9 cellular contexts compared by ENCODE assay signal in the genomic region with DNA sequence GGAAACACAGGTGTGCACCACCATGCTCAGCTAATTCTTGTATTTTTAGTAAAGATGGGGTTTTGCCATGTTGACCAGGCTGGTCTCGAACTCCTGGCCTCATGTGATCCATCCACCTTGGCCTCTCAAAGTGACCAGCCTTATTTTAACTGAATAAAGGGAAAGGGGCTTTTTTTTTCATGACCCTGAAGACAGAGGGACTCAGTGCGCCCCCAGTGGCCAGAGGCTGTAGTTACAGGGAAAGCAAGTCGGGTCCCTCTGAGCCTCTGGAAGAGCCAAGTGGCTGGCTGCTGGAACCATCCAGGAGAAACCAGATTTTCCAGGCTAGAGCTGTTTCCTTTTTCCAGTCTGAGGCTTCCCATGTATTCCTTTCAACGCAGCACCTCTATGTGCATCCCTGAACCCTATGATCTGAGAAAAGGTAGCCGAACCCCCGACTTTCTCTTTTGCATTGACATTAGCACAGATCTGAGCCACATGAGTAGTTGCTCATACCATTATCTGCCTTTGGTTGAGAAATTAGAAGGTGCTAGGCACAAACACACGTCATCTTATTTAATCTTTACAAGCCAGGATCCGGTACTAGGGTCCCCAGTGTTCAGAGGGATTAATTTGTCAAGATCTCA.
DNase-seq lines count a peak whose midpoint lies in the region; ATAC-seq and TF ChIP-seq lines count a peak whose summit lies in the region.
"Had no signal": no experiment of that assay in that cellular context is flagged by ENCODE, and none has a peak within 500 bp of the region (broad histone marks: within the 10 kb centered on the region; RNA-seq: fewer than 3 reads in every experiment).

No MANE protein-coding gene starts in this region.

- TF ChIP-seq CTCF in GM06990 (IDR thresholded peaks at IDR 0.05; ENCODE audit: insufficient read depth, low read length, poor library complexity, severe bottlenecking) (peak; percentile 88), LNCAP (IDR thresholded peaks at IDR 0.05) (peak; percentile 97), fibroblast of lung (conservative IDR thresholded peaks at IDR 0.05 in 1 of 2, IDR thresholded peaks at IDR 0.05 in 1 of 2; ENCODE audit: low read depth in 1 of 2, low read length in 2 of 2) (peak; percentile 74 to 87), neutrophil (IDR thresholded peaks at IDR 0.05) (peak; percentile 67)

- no peak overlapping the region for H3K9ac ChIP-seq in fibroblast of lung (ENCODE audit: insufficient read depth, low read length)

- no peak overlapping the region for H2AFZ ChIP-seq in fibroblast of lung (ENCODE audit: low read length)

- no peak overlapping the region for H3K4me2 ChIP-seq in fibroblast of lung (ENCODE audit: extremely low read depth, insufficient read depth, low read length)

- H4K20me1 ChIP-seq in fibroblast of lung (ENCODE audit: control insufficient read depth, extremely low read depth, insufficient read depth, low read length), result no peaks in the 10 kb centered on the region

- no peaks in the 10 kb centered on the region for H3K79me2 ChIP-seq in fibroblast of lung (ENCODE audit: control insufficient read depth, insufficient read depth, low read length)

- DNase-seq in GM06990 (ENCODE audit: extremely low read depth, insufficient read length), result no peak
- DNase-seq in activated CD4-positive, alpha-beta T cell treated with anti-CD3 and anti-CD28 coated beads, Interleukin-2, amount 50 U/mL, for 1 hour, result peak; percentile 23
- DNase-seq in fibroblast of lung (ENCODE audit: low read depth in 2 of 2), result peak; percentile 19 to 46
- no peak for DNase-seq in KG1 (lab: John Stamatoyannopoulos, UW)
- DNase-seq: activated B cell treated with CpG ODN at 0.5 μM for 24 hours had no signal

- H3K36me3 ChIP-seq in GM06990 (ENCODE audit: control insufficient read depth, insufficient read depth, low read length) (no peaks in the 10 kb centered on the region), fibroblast of lung (ENCODE audit: control insufficient read depth, insufficient read depth, low read length) (no peaks in the 10 kb centered on the region), neutrophil (no peaks in the 10 kb centered on the region)

- H3K27me3 ChIP-seq in GM06990 (replicated peaks; ENCODE audit: control insufficient read depth, insufficient read depth, low read length), result no peaks in the 10 kb centered on the region; the same call in 1 of the 2 replicates
- H3K27me3 ChIP-seq in fibroblast of lung (ENCODE audit: control insufficient read depth, insufficient read depth, low read length), result no peaks in the 10 kb centered on the region
- H3K27me3 ChIP-seq in neutrophil, result no peaks in the 10 kb centered on the region

- H3K4me3 ChIP-seq in GM06990 (replicated peaks; ENCODE audit: low read depth, low read length), result no peak overlapping the region
- no peak overlapping the region for H3K4me3 ChIP-seq in fibroblast of lung (replicated peaks in 1 of 4; ENCODE audit: control extremely low read depth in 1 of 4, insufficient read depth in 1 of 4, low read depth in 3 of 4, low read length in 4 of 4)
- no peak overlapping the region for H3K4me3 ChIP-seq in neutrophil (ENCODE audit: low read depth in 1 of 2, low read length in 1 of 2)

- no peak for ATAC-seq in HG02642 (IDR thresholded peaks at IDR 0.05; ENCODE audit: poor library complexity, unreplicated experiment)
- no peak for ATAC-seq in HG03108 (IDR thresholded peaks at IDR 0.05; ENCODE audit: unreplicated experiment)

- H3K9me3 ChIP-seq in fibroblast of lung (ENCODE audit: control insufficient read depth, insufficient read depth, low read depth, low read length), result no peaks in the 10 kb centered on the region
- no peaks in the 10 kb centered on the region for H3K9me3 ChIP-seq in neutrophil

- H3K4me1 ChIP-seq in fibroblast of lung (ENCODE audit: control insufficient read depth, extremely low read depth, insufficient read depth, low read length) (peaks cover 8% of the 10 kb centered on the region), neutrophil (ENCODE audit: control insufficient read depth in 1 of 2, insufficient read depth in 1 of 2, low read depth in 1 of 2, low read length in 1 of 2) (no peaks in the 10 kb centered on the region)

- H3K27ac ChIP-seq in fibroblast of lung (ENCODE audit: insufficient read depth, low read length) (no peak overlapping the region), neutrophil (no peak overlapping the region)

Comparison
In these comparisons a context has a peak if more than half of its experiments do, and no peak if none do; other contexts are left out.
1. DNase-seq: peak in activated CD4-positive, alpha-beta T cell treated with anti-CD3 and anti-CD28 coated beads, Interleukin-2, amount 50 U/mL, for 1 hour (single experiment) and fibroblast of lung (2 of 2); none in GM06990 (single experiment) and KG1 (single experiment).
2. Peak in every context shown above with its lines, with median percentiles within 50 percentile points of each other: CTCF ChIP-seq.